13 cellular contexts compared by ENCODE assay signal in genomic region chr6:157089258-157089657, GRCh38.
DNase-seq lines count a peak whose midpoint lies in the region; ATAC-seq and TF ChIP-seq lines count a peak whose summit lies in the region.
"Had no signal": no experiment of that assay in that cellular context is flagged by ENCODE, and none has a peak within 500 bp of the region (broad histone marks: within the 10 kb centered on the region; RNA-seq: fewer than 3 reads in every experiment).

No MANE protein-coding gene starts in this region.

- WGBS in mesodermal cell (ENCODE audit: insufficient coverage in 2 of 2), 2 experiments, result 0 to 29% methylated on average over 1 of the region's 3 CpGs

- intact Hi-C loops in CD4-positive, alpha-beta T cell (cut with DNase I, micrococcal nuclease), result no loop called here

- peaks cover 32% of the 10 kb centered on the region for H3K4me1 ChIP-seq in mesodermal cell (ENCODE audit: control insufficient read depth, insufficient read depth, low read length, poor library complexity, severe bottlenecking)

- no peak for DNase-seq in CD4-positive, alpha-beta T cell
- DNase-seq in NCI-H146 (lab: John Stamatoyannopoulos, UW), result peak; percentile 60
- DNase-seq in dermis microvascular lymphatic vessel endothelial cell (ENCODE audit: low read depth in 2 of 2), result peak; percentile 88 to 90
- no peak for DNase-seq in effector CD8-positive, alpha-beta T cell (lab: John Stamatoyannopoulos, UW)
- no peak for DNase-seq in coronary artery (ENCODE audit: low spot score)
- DNase-seq: activated T-cell treated with anti-CD3 and anti-CD28 coated beads, Interleukin-2, amount 50 U/mL, for 4 hours; MG63; upper lobe of left lung had no signal

- CTCF ChIA-PET in CD4-positive, alpha-beta T cell (lab: Charles Lee), result no interaction called here

- ATAC-seq in CD4-positive, alpha-beta T cell (ENCODE audit: poor library complexity), result no peak
- ATAC-seq in GM21619 (IDR thresholded peaks at IDR 0.05; ENCODE audit: unreplicated experiment), result no peak
- ATAC-seq in esophagus mucosa, result no peak
- ATAC-seq: activated T-cell treated with anti-CD3 and anti-CD28 coated beads, Interleukin-2, amount 50 U/mL, for 4 hours; Panc1 had no signal

- no peaks in the 10 kb centered on the region for H3K9me3 ChIP-seq in CD4-positive, alpha-beta T cell (ENCODE audit: control insufficient read depth, low read length)
- H3K9me3 ChIP-seq in mesodermal cell (ENCODE audit: control insufficient read depth, low read length), result no peaks in the 10 kb centered on the region
- H3K9me3 ChIP-seq: MG63, upper lobe of left lung had no signal

- TF ChIP-seq CTCF in CD4-positive, alpha-beta T cell (IDR thresholded peaks at IDR 0.05), result no peak
- no peak for TF ChIP-seq CTCF in coronary artery (IDR thresholded peaks at IDR 0.05)

- no peak overlapping the region for H3K4me3 Mint-ChIP-seq in CD4-positive, alpha-beta T cell
- H3K4me3 Mint-ChIP-seq: activated T-cell treated with anti-CD3 and anti-CD28 coated beads, Interleukin-2, amount 50 U/mL, for 4 hours had no signal

- peak overlapping the region; percentile 22 for H3K27ac Mint-ChIP-seq in CD4-positive, alpha-beta T cell

- H3K4me3 ChIP-seq in mesodermal cell (ENCODE audit: extremely low read depth, insufficient read depth, low read length, poor library complexity, severe bottlenecking), result no peak overlapping the region
- no peak overlapping the region for H3K4me3 ChIP-seq in coronary artery
- H3K4me3 ChIP-seq: MG63, upper lobe of left lung had no signal

- H3K27me3 ChIP-seq in CD4-positive, alpha-beta T cell (ENCODE audit: control insufficient read depth, insufficient read depth, low read length), result no peaks in the 10 kb centered on the region
- H3K27me3 ChIP-seq: MG63, upper lobe of left lung had no signal

- POLR2A ChIA-PET in CD4-positive, alpha-beta T cell (lab: Charles Lee), result no interaction called here

- H3K27ac ChIP-seq in CD4-positive, alpha-beta T cell (ENCODE audit: low read depth, low read length), result no peak overlapping the region
- H3K27ac ChIP-seq in mesodermal cell (ENCODE audit: low read depth, low read length, severe bottlenecking), result peak overlapping the region; percentile 87
- no peak overlapping the region for H3K27ac ChIP-seq in coronary artery
- H3K27ac ChIP-seq: parathyroid adenoma, upper lobe of left lung had no signal

- no peaks in the 10 kb centered on the region for H3K9me3 Mint-ChIP-seq in CD4-positive, alpha-beta T cell
- H3K9me3 Mint-ChIP-seq: activated T-cell treated with anti-CD3 and anti-CD28 coated beads, Interleukin-2, amount 50 U/mL, for 4 hours had no signal

- peaks cover 85% of the 10 kb centered on the region for H3K36me3 Mint-ChIP-seq in CD4-positive, alpha-beta T cell (ENCODE audit: low read depth)

- peaks cover 45% of the 10 kb centered on the region for H3K4me1 Mint-ChIP-seq in CD4-positive, alpha-beta T cell (ENCODE audit: low read depth)

- H3K36me3 ChIP-seq in mesodermal cell (ENCODE audit: control insufficient read depth, insufficient read depth, low read length), result peaks cover 36% of the 10 kb centered on the region

- H3K27me3 Mint-ChIP-seq in CD4-positive, alpha-beta T cell, result no peaks in the 10 kb centered on the region

Comparison
In these comparisons a context has a peak if more than half of its experiments do, and no peak if none do; other contexts are left out.
1. DNase-seq: peak in NCI-H146 (single experiment) and dermis microvascular lymphatic vessel endothelial cell (2 of 2); none in CD4-positive, alpha-beta T cell (0 of 10), effector CD8-positive, alpha-beta T cell (single experiment) and coronary artery (single experiment).